Comparison of ENCODE assay signal across 13 cellular contexts in genomic region chr9:115328228-115328627, GRCh38.
DNase-seq lines count a peak whose midpoint lies in the region; ATAC-seq and TF ChIP-seq lines count a peak whose summit lies in the region.
"Had no signal": no experiment of that assay in that cellular context is flagged by ENCODE, and none has a peak within 500 bp of the region (broad histone marks: within the 10 kb centered on the region; RNA-seq: fewer than 3 reads in every experiment).

No MANE protein-coding gene starts in this region.

- DNase-seq in GM03348 (ENCODE audit: low spot score), result peak; percentile 84
- DNase-seq in astrocyte of the cerebellum (ENCODE audit: low read depth), result peak; percentile 60
- DNase-seq in left ventricle myocardium inferior, result peak; percentile 18
- DNase-seq in skeletal muscle cell (ENCODE audit: low read depth), result peak; percentile 56
- DNase-seq in NCI-H2171 treated with DMSO at 0.1 percent for 48 hours (lab: John Stamatoyannopoulos, UW), result no peak
- DNase-seq: CD8-positive, alpha-beta memory T cell; natural killer cell; NCI-H446 had no signal

- in situ Hi-C loops in astrocyte of the cerebellum (cut with HindIII; ENCODE audit: low sequenced_read_pairs), result no loop called here

- H3K27ac ChIP-seq in left ventricle myocardium inferior (replicated peaks), result no peak overlapping the region
- H3K27ac ChIP-seq: RWPE1 had no signal

- no peak for TF ChIP-seq CTCF in astrocyte of the cerebellum (IDR thresholded peaks at IDR 0.05; ENCODE audit: low read depth, low read length, missing control alignments)
- no peak for TF ChIP-seq CTCF in left ventricle myocardium inferior (IDR thresholded peaks at IDR 0.05; ENCODE audit: borderline replicate concordance)

- no peaks in the 10 kb centered on the region for H3K9me3 ChIP-seq in left ventricle myocardium inferior (replicated peaks)

- H3K27me3 ChIP-seq in left ventricle myocardium inferior (ENCODE audit: low read depth), result no peaks in the 10 kb centered on the region

- ATAC-seq in GM21367 (IDR thresholded peaks at IDR 0.05; ENCODE audit: unreplicated experiment) (no peak), GM19452 (IDR thresholded peaks at IDR 0.05; ENCODE audit: unreplicated experiment) (no peak), HG03139 (IDR thresholded peaks at IDR 0.05; ENCODE audit: unreplicated experiment) (no peak)
- ATAC-seq: natural killer cell; stimulated activated effector memory CD8-positive, alpha-beta T cell treated with anti-CD3 and anti-CD28 coated beads, Interleukin-12 subunit alpha, Interleukin-12 subunit beta, amount 100 ng/mL, for 72 hours had no signal

- H3K36me3 ChIP-seq in left ventricle myocardium inferior, result no peaks in the 10 kb centered on the region

- no peaks in the 10 kb centered on the region for H3K4me1 ChIP-seq in left ventricle myocardium inferior

- intact Hi-C loops in left ventricle myocardium inferior (cut with micrococcal nuclease), result no loop called here

- H3K4me3 ChIP-seq in astrocyte of the cerebellum (ENCODE audit: low read depth, low read length) (no peak overlapping the region), left ventricle myocardium inferior (no peak overlapping the region), skeletal muscle cell (ENCODE audit: low read depth, low read length) (no peak overlapping the region)
